In the genomic region with DNA sequence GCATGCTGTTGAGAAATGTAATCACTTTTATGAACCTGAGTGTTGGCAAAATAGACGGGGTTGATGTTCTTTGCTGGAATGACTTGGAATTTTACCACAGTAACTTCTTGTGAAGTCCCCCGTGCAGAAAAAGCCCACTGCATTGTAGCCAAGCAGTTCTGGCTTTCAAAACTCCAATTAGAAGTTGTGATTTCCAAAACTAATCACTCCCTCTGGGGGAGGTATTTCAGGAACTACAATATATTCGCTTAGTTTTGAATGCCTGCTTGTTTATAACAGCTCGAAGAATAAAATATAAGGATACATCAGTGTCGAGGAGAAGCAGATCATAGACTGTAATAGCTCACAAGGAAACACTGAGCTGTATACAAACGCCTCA, we compare ENCODE assay signal across 9 cellular contexts.
A peak's percentile ranks its signal among the peaks of the same experiment; 100 is the strongest.
DNase-seq lines count a peak whose midpoint lies in the region; ATAC-seq, FAIRE-seq and TF ChIP-seq lines count a peak whose summit lies in the region.
"Had no signal": no experiment of that assay in that cellular context is flagged by ENCODE, and none has a peak within 500 bp of the region (broad histone marks: within the 10 kb centered on the region; RNA-seq: fewer than 3 reads in every experiment).

No MANE protein-coding gene starts in this region.

- in situ Hi-C loops in SK-MEL-5 (cut with HindIII; ENCODE audit: low pct_unique_long_range_greater_than_20kb, low sequenced_read_pairs) = no loop called here

- peak overlapping the region; percentile 63 for H3K4me3 Mint-ChIP-seq in T-helper 1 cell treated with Interleukin-12 subunit alpha and Interleukin-12 subunit beta and Interleukin-4 antibody, amounts not matched to agents 30 μg/mL and 1 μg/mL, for 36 hours

- H3K4me3 ChIP-seq in pancreas = peak overlapping the region; percentile 33 to 61 (median 54)
- H3K4me3 ChIP-seq: BLaER1 treated with 17β-estradiol and CSF1 and Interleukin-3, amounts not matched to agents 10 nM and 100 nM had no signal

- no peaks in the 10 kb centered on the region for H3K9me3 Mint-ChIP-seq in T-helper 1 cell treated with Interleukin-12 subunit alpha and Interleukin-12 subunit beta and Interleukin-4 antibody, amounts not matched to agents 30 μg/mL and 1 μg/mL, for 36 hours

- peaks cover 15% of the 10 kb centered on the region for H3K36me3 Mint-ChIP-seq in T-helper 1 cell treated with Interleukin-12 subunit alpha and Interleukin-12 subunit beta and Interleukin-4 antibody, amounts not matched to agents 30 μg/mL and 1 μg/mL, for 36 hours (ENCODE audit: low read depth)

- H3K27ac Mint-ChIP-seq in T-helper 1 cell treated with Interleukin-12 subunit alpha and Interleukin-12 subunit beta and Interleukin-4 antibody, amounts not matched to agents 30 μg/mL and 1 μg/mL, for 36 hours = no peak overlapping the region

- 4 to 5% methylated on average over 6 of the region's 6 CpGs for WGBS in pancreas, 2 donors

- H3K4me1 Mint-ChIP-seq in T-helper 1 cell treated with Interleukin-12 subunit alpha and Interleukin-12 subunit beta and Interleukin-4 antibody, amounts not matched to agents 30 μg/mL and 1 μg/mL, for 36 hours (ENCODE audit: low read depth) = peaks cover 5% of the 10 kb centered on the region

- FAIRE-seq in pancreas (lab: Jason Lieb, UNC) = no peak
- no peak for FAIRE-seq in RCC 7860 (lab: Jason Lieb, UNC)

- H3K9me3 ChIP-seq in pancreas = no peaks in the 10 kb centered on the region

- no peaks in the 10 kb centered on the region for H3K36me3 ChIP-seq in pancreas

- peaks cover 0 to 13% (median 4%) of the 10 kb centered on the region in 3 donors for H3K4me1 ChIP-seq in pancreas
- H3K4me1 ChIP-seq: BLaER1 treated with 17β-estradiol and CSF1 and Interleukin-3, amounts not matched to agents 10 nM and 100 nM had no signal

- peaks cover 0 to 4% (median 0%) of the 10 kb centered on the region in 4 donors for H3K27me3 ChIP-seq in pancreas

- no peak for TF ChIP-seq CTCF in pancreas (IDR thresholded peaks at IDR 0.05)

- intact Hi-C loops in pancreas (cut with DNase I) = no loop called here

- H3K27me3 Mint-ChIP-seq in T-helper 1 cell treated with Interleukin-12 subunit alpha and Interleukin-12 subunit beta and Interleukin-4 antibody, amounts not matched to agents 30 μg/mL and 1 μg/mL, for 36 hours (ENCODE audit: low read depth) = peaks cover 24% of the 10 kb centered on the region

- DNase-seq in T-helper 1 cell (no peak), SK-MEL-5 (ENCODE audit: low read depth, low spot score) (peak; percentile 43), fibroblast of peridontal ligament (ENCODE audit: extremely low read depth) (peak; percentile 53), pancreas (no peak), RCC 7860 (ENCODE audit: low spot score) (no peak), NCI-H2107 (lab: John Stamatoyannopoulos, UW) (no peak)

- H3K27ac ChIP-seq in pancreas = peak overlapping the region in 3 of 4 donors; percentile 55 to 69 (median 67)
- H3K27ac ChIP-seq: BLaER1 treated with 17β-estradiol and CSF1 and Interleukin-3, amounts not matched to agents 10 nM and 100 nM had no signal

- peak; percentile 12 to 37 (median 24) for ATAC-seq in pancreas
- ATAC-seq in activated CD4-positive, CD25-positive, alpha-beta regulatory T cell treated with anti-CD3 and anti-CD28 coated beads, Interleukin-2, amount 50 U/mL, for 24 hours = no peak

Comparison
In these comparisons a context has a peak if more than half of its experiments do, and no peak if none do; other contexts are left out.
1. DNase-seq: peak in SK-MEL-5 (single experiment) and fibroblast of peridontal ligament (single experiment); none in T-helper 1 cell (0 of 5), pancreas (0 of 6), RCC 7860 (single experiment) and NCI-H2107 (single experiment).
2. ATAC-seq: peak in pancreas (4 of 4); none in activated CD4-positive, CD25-positive, alpha-beta regulatory T cell treated with anti-CD3 and anti-CD28 coated beads, Interleukin-2, amount 50 U/mL, for 24 hours (0 of 2).